ENCODE assay signal across 12 cellular contexts in the genomic region with DNA sequence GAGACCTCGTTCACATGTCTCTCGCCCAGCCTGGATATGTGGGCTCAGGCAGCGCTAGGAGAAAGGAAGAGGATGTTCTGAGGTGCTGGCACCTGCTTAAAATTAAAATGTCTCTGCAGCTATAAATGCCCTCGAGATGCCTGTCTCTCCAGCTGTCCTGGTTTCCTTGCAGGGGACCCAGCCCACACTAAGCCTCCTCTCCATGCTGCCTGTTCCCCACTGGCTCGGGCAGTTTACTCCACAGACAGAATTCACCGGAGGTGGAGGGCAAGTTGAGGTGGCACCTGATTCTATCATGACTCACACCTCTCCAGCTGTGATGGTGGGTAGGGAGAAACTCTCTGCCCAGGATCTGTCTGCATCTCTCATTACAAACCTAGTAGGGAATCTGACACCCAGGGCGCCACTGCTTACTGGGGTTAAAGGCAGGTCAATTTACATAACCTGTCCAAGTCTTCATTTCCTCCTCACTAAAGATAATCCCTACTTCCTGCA.
DNase-seq lines count a peak whose midpoint lies in the region; ATAC-seq, FAIRE-seq and TF ChIP-seq lines count a peak whose summit lies in the region.
"Had no signal": no experiment of that assay in that cellular context is flagged by ENCODE, and none has a peak within 500 bp of the region (broad histone marks: within the 10 kb centered on the region; RNA-seq: fewer than 3 reads in every experiment).

No MANE protein-coding gene starts in this region.

- DNase-seq in DMS 273 treated with DMSO at 0.1 percent for 48 hours (lab: John Stamatoyannopoulos, UW): peak; percentile 32
- peak; percentile 13 for DNase-seq in IMR-90
- peak; percentile 11 to 33 for DNase-seq in SHP77 (lab: John Stamatoyannopoulos, UW)
- no peak for DNase-seq in keratinocyte (ENCODE audit: low read depth, low spot score)
- no peak for DNase-seq in effector memory CD8-positive, alpha-beta T cell
- no peak for DNase-seq in activated naive CD8-positive, alpha-beta T cell treated with anti-CD3 and anti-CD28 coated beads, Interleukin-2, amount 50 U/mL, for 24 hours
- no peak for DNase-seq in sciatic nerve (ENCODE audit: low spot score)
- DNase-seq: activated T-cell treated with anti-CD3 and anti-CD28 coated beads for 4 hours, T-helper 2 cell had no signal

- no peaks in the 10 kb centered on the region for H3K4me1 Mint-ChIP-seq in effector memory CD8-positive, alpha-beta T cell (ENCODE audit: low read depth in 2 of 2)
- no peaks in the 10 kb centered on the region for H3K4me1 Mint-ChIP-seq in activated naive CD8-positive, alpha-beta T cell treated with anti-CD3 and anti-CD28 coated beads, Interleukin-2, amount 50 U/mL, for 24 hours
- H3K4me1 Mint-ChIP-seq: CD14-positive monocyte, memory B cell had no signal

- H2BK15ac ChIP-seq in IMR-90 (ENCODE audit: low read depth, low read length): no peak overlapping the region

- no peak overlapping the region for H2BK5ac ChIP-seq in IMR-90 (ENCODE audit: low read depth, low read length, poor library complexity, severe bottlenecking)

- H3K18ac ChIP-seq in IMR-90 (ENCODE audit: low read depth, low read length): no peak overlapping the region

- dilution Hi-C loops in IMR-90 (cut with HindIII; ENCODE audit: low sequenced_read_pairs, unreplicated experiment) (no loop called here), keratinocyte (cut with MboI; ENCODE audit: extremely low pct_ligation_motif_present, low sequenced_read_pairs) (no loop called here)

- H3K27ac Mint-ChIP-seq in effector memory CD8-positive, alpha-beta T cell: no peak overlapping the region
- H3K27ac Mint-ChIP-seq in activated naive CD8-positive, alpha-beta T cell treated with anti-CD3 and anti-CD28 coated beads, Interleukin-2, amount 50 U/mL, for 24 hours: no peak overlapping the region
- H3K27ac Mint-ChIP-seq: memory B cell had no signal

- H3K27ac ChIP-seq in IMR-90 (ENCODE audit: insufficient read depth, low read length): no peak overlapping the region
- H3K27ac ChIP-seq in keratinocyte (ENCODE audit: control insufficient read depth, insufficient read depth, low read length): no peak overlapping the region

- in situ Hi-C loops in IMR-90 (cut with MboI; ENCODE audit: low sequenced_read_pairs): no loop called here

- H4K8ac ChIP-seq in IMR-90 (ENCODE audit: low read depth in 2 of 2, low read length in 2 of 2): no peak overlapping the region

- H3K9ac ChIP-seq in IMR-90 (ENCODE audit: low read depth, low read length) (no peak overlapping the region), keratinocyte (ENCODE audit: control insufficient read depth, extremely low read depth, insufficient read depth, low read length) (no peak overlapping the region)

- no peaks in the 10 kb centered on the region for H3K9me1 ChIP-seq in IMR-90 (ENCODE audit: insufficient read depth, low read length)
- no peaks in the 10 kb centered on the region for H3K9me1 ChIP-seq in keratinocyte (ENCODE audit: control insufficient read depth, extremely low read depth, insufficient read depth, low read length)

- H3K56ac ChIP-seq in IMR-90 (ENCODE audit: extremely low read depth, insufficient read depth, low read length): no peak overlapping the region

- H3K4me2 ChIP-seq in IMR-90 (ENCODE audit: low read depth, low read length): no peak overlapping the region
- no peak overlapping the region for H3K4me2 ChIP-seq in keratinocyte (ENCODE audit: control insufficient read depth, extremely low read depth, insufficient read depth, low read depth, low read length)

- H2AFZ ChIP-seq in IMR-90 (replicated peaks; ENCODE audit: low read length, poor library complexity): no peak overlapping the region
- no peak overlapping the region for H2AFZ ChIP-seq in keratinocyte (ENCODE audit: control insufficient read depth, low read length)

- intact Hi-C loops in IMR-90 (cut with micrococcal nuclease): no loop called here
- intact Hi-C loops in sciatic nerve (cut with DNase I): no loop called here

- H2BK20ac ChIP-seq in IMR-90 (ENCODE audit: low read depth, low read length): no peak overlapping the region

- H3K4me3 ChIP-seq in IMR-90 (ENCODE audit: insufficient read depth, low read depth, low read length) (no peak overlapping the region), keratinocyte (ENCODE audit: control insufficient read depth in 2 of 3, extremely low read depth in 1 of 3, insufficient read depth in 2 of 3, low read depth in 1 of 3, low read length in 3 of 3) (no peak overlapping the region)

- no peak overlapping the region for H4K91ac ChIP-seq in IMR-90 (ENCODE audit: insufficient read depth, low read depth, low read length)

- no peak overlapping the region for H4K5ac ChIP-seq in IMR-90 (ENCODE audit: low read depth, low read length)

- POLR2A ChIA-PET in IMR-90 (lab: Charles Lee; ENCODE audit: unreplicated experiment): no interaction called here

- no TSS peak for BruUV-seq in IMR-90 (replicated peaks; lab: Mats Ljungman, UMichigan)

- ATAC-seq in IMR-90 (ENCODE audit: low read depth) (no peak), HG03196 (IDR thresholded peaks at IDR 0.05; ENCODE audit: unreplicated experiment) (no peak), sciatic nerve (no peak)
- no peak for ATAC-seq in effector memory CD8-positive, alpha-beta T cell (replicated peaks)
- ATAC-seq in activated naive CD8-positive, alpha-beta T cell treated with anti-CD3 and anti-CD28 coated beads, Interleukin-2, amount 50 U/mL, for 24 hours: no peak

- H3K79me1 ChIP-seq in IMR-90 (ENCODE audit: low read depth in 1 of 2, low read length in 2 of 2): no peaks in the 10 kb centered on the region

- H3K36me3 ChIP-seq in IMR-90 (ENCODE audit: control insufficient read depth, insufficient read depth, low read length) (no peaks in the 10 kb centered on the region), keratinocyte (ENCODE audit: control insufficient read depth in 2 of 2, extremely low read depth in 1 of 2, insufficient read depth in 2 of 2, low read length in 2 of 2) (no peaks in the 10 kb centered on the region)

- no peaks in the 10 kb centered on the region for H3K79me2 ChIP-seq in keratinocyte (ENCODE audit: control insufficient read depth, insufficient read depth, low read length)

- no peaks in the 10 kb centered on the region for H3K36me3 Mint-ChIP-seq in effector memory CD8-positive, alpha-beta T cell (ENCODE audit: insufficient read depth)
- H3K36me3 Mint-ChIP-seq in activated naive CD8-positive, alpha-beta T cell treated with anti-CD3 and anti-CD28 coated beads, Interleukin-2, amount 50 U/mL, for 24 hours (ENCODE audit: low read depth): no peaks in the 10 kb centered on the region
- H3K36me3 Mint-ChIP-seq: CD14-positive monocyte, memory B cell had no signal

- no peak for TF ChIP-seq CTCF in IMR-90 (conservative IDR thresholded peaks at IDR 0.05; ENCODE audit: low read depth, low read length)
- no peak for TF ChIP-seq CTCF in keratinocyte (optimal IDR thresholded peaks at IDR 0.05 in 1 of 3, IDR thresholded peaks at IDR 0.05 in 1 of 3, conservative IDR thresholded peaks at IDR 0.05 in 1 of 3; ENCODE audit: extremely low read depth in 1 of 3, insufficient read depth in 2 of 3, low read length in 3 of 3)

- peaks cover 0 to 10% of the 10 kb centered on the region in 2 donors for H3K27me3 Mint-ChIP-seq in effector memory CD8-positive, alpha-beta T cell
- peaks cover 3% of the 10 kb centered on the region for H3K27me3 Mint-ChIP-seq in activated naive CD8-positive, alpha-beta T cell treated with anti-CD3 and anti-CD28 coated beads, Interleukin-2, amount 50 U/mL, for 24 hours

- H3K14ac ChIP-seq in IMR-90 (replicated peaks; ENCODE audit: low read depth, low read length): no peak overlapping the region

- WGBS in IMR-90 (ENCODE audit: extremely low coverage in 2 of 2, insufficient read length in 1 of 2), 2 experiments: no CpG with 5 or more reads among the region's 7 CpGs

- no peak for TF ChIP-seq POLR2A in IMR-90 (IDR thresholded peaks at IDR 0.05; ENCODE audit: low read depth, low read length)

- no peak for TF ChIP-seq RAD21 in IMR-90 (IDR thresholded peaks at IDR 0.05; ENCODE audit: low read length)

- H2AK5ac ChIP-seq in IMR-90 (ENCODE audit: low read depth, low read length): no peak overlapping the region

- no peak overlapping the region for H3K23ac ChIP-seq in IMR-90 (ENCODE audit: low read depth, low read length)

- FAIRE-seq in keratinocyte (lab: Jason Lieb, UNC): peak; percentile 83

- H2BK120ac ChIP-seq in IMR-90 (ENCODE audit: low read depth, low read length): no peak overlapping the region

- H3K9me3 ChIP-seq in IMR-90 (ENCODE audit: control insufficient read depth, insufficient read depth, low read length) (no peaks in the 10 kb centered on the region), keratinocyte (ENCODE audit: control insufficient read depth, low read depth, low read length) (no peaks in the 10 kb centered on the region)

- CTCF ChIA-PET in IMR-90 (lab: Yijun Ruan, JAX): no interaction called here

- H2AK9ac ChIP-seq in IMR-90 (replicated peaks; ENCODE audit: low read depth, low read length, poor library complexity): no peak overlapping the region

- H3K27me3 ChIP-seq in IMR-90 (ENCODE audit: control insufficient read depth, insufficient read depth, low read length) (no peaks in the 10 kb centered on the region), keratinocyte (ENCODE audit: control insufficient read depth, extremely low read depth, insufficient read depth, low read length) (peaks cover 14% of the 10 kb centered on the region)

- no peak overlapping the region for H3K4me3 Mint-ChIP-seq in effector memory CD8-positive, alpha-beta T cell
- H3K4me3 Mint-ChIP-seq in activated naive CD8-positive, alpha-beta T cell treated with anti-CD3 and anti-CD28 coated beads, Interleukin-2, amount 50 U/mL, for 24 hours: no peak overlapping the region
- H3K4me3 Mint-ChIP-seq: CD14-positive monocyte, memory B cell had no signal

- no peaks in the 10 kb centered on the region for H3K4me1 ChIP-seq in IMR-90 (ENCODE audit: control insufficient read depth, insufficient read depth, low read length)
- H3K4me1 ChIP-seq in keratinocyte (ENCODE audit: control insufficient read depth, extremely low read depth, insufficient read depth, low read length): no peaks in the 10 kb centered on the region

- H3K9me3 Mint-ChIP-seq in effector memory CD8-positive, alpha-beta T cell: peaks cover 0 to 6% of the 10 kb centered on the region in 2 donors
- no peaks in the 10 kb centered on the region for H3K9me3 Mint-ChIP-seq in activated naive CD8-positive, alpha-beta T cell treated with anti-CD3 and anti-CD28 coated beads, Interleukin-2, amount 50 U/mL, for 24 hours
- H3K9me3 Mint-ChIP-seq: CD14-positive monocyte, memory B cell had no signal

- no peak overlapping the region for H3K4ac ChIP-seq in IMR-90 (ENCODE audit: low read depth, low read length)

- no peaks in the 10 kb centered on the region for H4K20me1 ChIP-seq in IMR-90 (ENCODE audit: insufficient read depth, low read length)
- H4K20me1 ChIP-seq in keratinocyte (ENCODE audit: control insufficient read depth, extremely low read depth, insufficient read depth, low read length): no peaks in the 10 kb centered on the region

TF ChIP-seq in IMR-90, 13 proteins besides CTCF, POLR2A, EP300 and RAD21:
- TF ChIP-seq FOS (IDR thresholded peaks at IDR 0.05; ENCODE audit: low read depth, low read length) (peak; percentile 13; the same call in 1 of the 2 replicates), MAFK (IDR thresholded peaks at IDR 0.05; ENCODE audit: low read depth, low read length) (no peak)

Comparison
In these comparisons a context has a peak if more than half of its experiments do, and no peak if none do; other contexts are left out.
1. DNase-seq: peak in DMS 273 treated with DMSO at 0.1 percent for 48 hours (single experiment), IMR-90 (single experiment) and SHP77 (2 of 2); none in keratinocyte (single experiment), effector memory CD8-positive, alpha-beta T cell (0 of 3), activated naive CD8-positive, alpha-beta T cell treated with anti-CD3 and anti-CD28 coated beads, Interleukin-2, amount 50 U/mL, for 24 hours (single experiment) and sciatic nerve (single experiment).